Comparison of ENCODE assay signal across 21 cellular contexts in the genomic region with DNA sequence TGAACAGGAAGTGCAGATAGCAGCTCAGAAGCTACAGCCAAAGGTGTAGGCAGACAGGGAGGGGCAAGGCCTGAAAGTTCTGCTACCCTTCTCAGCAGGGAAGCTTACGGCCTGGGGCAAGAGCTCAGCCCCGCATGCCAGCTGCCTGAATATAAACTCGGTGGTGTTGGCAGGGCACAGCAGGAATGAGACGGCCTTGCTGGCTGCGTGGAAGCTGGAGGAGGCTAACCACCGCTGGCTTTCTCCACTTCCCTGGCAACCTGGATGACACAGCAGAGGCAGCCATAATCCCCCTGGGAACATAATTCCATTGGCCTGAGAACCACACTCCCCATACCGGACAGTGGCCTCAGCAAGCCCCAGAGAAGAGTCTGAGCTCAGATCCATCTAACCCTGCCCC.
DNase-seq lines count a peak whose midpoint lies in the region; ATAC-seq and TF ChIP-seq lines count a peak whose summit lies in the region.
"Had no signal": no experiment of that assay in that cellular context is flagged by ENCODE, and none has a peak within 500 bp of the region (broad histone marks: within the 10 kb centered on the region; RNA-seq: fewer than 3 reads in every experiment).

No MANE protein-coding gene starts in this region.

- DNase-seq in ELF-1 (ENCODE audit: low read depth, low spot score) (peak; percentile 80), PC-3 (peak; percentile 21), choroid plexus epithelial cell (ENCODE audit: low read depth) (peak; percentile 28), neural progenitor cell (ENCODE audit: low spot score) (no peak)
- DNase-seq in stimulated activated effector memory CD8-positive, alpha-beta T cell treated with anti-CD3 and anti-CD28 coated beads, Interleukin-12 subunit alpha, Interleukin-12 subunit beta, amount 100 ng/mL, for 72 hours (ENCODE audit: low spot score in 2 of 2) = no peak
- DNase-seq in activated CD4-positive, alpha-beta T cell treated with anti-CD3 and anti-CD28 coated beads, Interleukin-2, amount 50 U/mL, for 4 hours = no peak
- DNase-seq: activated CD8-positive, alpha-beta memory T cell treated with anti-CD3 and anti-CD28 coated beads, Interleukin-2, amount 50 U/mL, for 48 hours; dermis blood vessel endothelial cell; gastrocnemius medialis; GDM1; mucosa of descending colon; NCI-H1105 treated with DMSO at 0.1 percent for 48 hours; NCI-H524 treated with DMSO at 0.1 percent for 48 hours; retina; stimulated activated CD4-positive, alpha-beta T cell treated with anti-CD3 and anti-CD28 coated beads, Interleukin-4, amount 100 ng/mL, for 4 hours; stimulated activated naive CD4-positive, alpha-beta T cell had no signal

- no peaks in the 10 kb centered on the region for H3K9me3 ChIP-seq in PC-3 (ENCODE audit: low read length)
- no peaks in the 10 kb centered on the region for H3K9me3 ChIP-seq in neural progenitor cell (ENCODE audit: low read depth)
- H3K9me3 ChIP-seq: gastrocnemius medialis, HAP-1, mucosa of descending colon had no signal

- H3K27ac Mint-ChIP-seq in neural progenitor cell = no peak overlapping the region
- no peak overlapping the region for H3K27ac Mint-ChIP-seq in stimulated activated effector memory CD8-positive, alpha-beta T cell treated with anti-CD3 and anti-CD28 coated beads, Interleukin-12 subunit alpha, Interleukin-12 subunit beta, amount 100 ng/mL, for 72 hours
- H3K27ac Mint-ChIP-seq: activated naive CD4-positive, alpha-beta T cell treated with anti-CD3 and anti-CD28 coated beads, Interleukin-2, amount 50 U/mL, for 72 hours had no signal

- H3K4me1 ChIP-seq in PC-3 (ENCODE audit: insufficient read depth, low read length) (no peaks in the 10 kb centered on the region), neural progenitor cell (peaks cover 6% of the 10 kb centered on the region)
- H3K4me1 ChIP-seq: gastrocnemius medialis, HAP-1 had no signal

- H2AFZ ChIP-seq in PC-3 (ENCODE audit: low read length) = 0 out of 2 replicates have a peak overlapping the region, but pooled peaks have one; percentile 0
- peak overlapping the region; percentile 15 for H2AFZ ChIP-seq in neural progenitor cell (replicated peaks)

- H3K4me3 ChIP-seq in PC-3 (ENCODE audit: low read length) (no peak overlapping the region), choroid plexus epithelial cell (ENCODE audit: low read depth, low read length) (no peak overlapping the region), neural progenitor cell (no peak overlapping the region)
- H3K4me3 ChIP-seq: gastrocnemius medialis, HAP-1, mucosa of descending colon had no signal

- POLR2A ChIA-PET in PC-3 (lab: Charles Lee; ENCODE audit: unreplicated experiment) = no interaction called here

- no peak for ATAC-seq in PC-3
- no peak for ATAC-seq in HG03025 (IDR thresholded peaks at IDR 0.05; ENCODE audit: low FRiP score, unreplicated experiment)
- ATAC-seq in stimulated activated effector memory CD8-positive, alpha-beta T cell treated with anti-CD3 and anti-CD28 coated beads, Interleukin-12 subunit alpha, Interleukin-12 subunit beta, amount 100 ng/mL, for 72 hours = no peak
- no peak for ATAC-seq in HG03354 (IDR thresholded peaks at IDR 0.05; ENCODE audit: poor library complexity, severe bottlenecking, unreplicated experiment)
- ATAC-seq: activated naive CD4-positive, alpha-beta T cell treated with anti-CD3 and anti-CD28 coated beads, Interleukin-2, amount 50 U/mL, for 72 hours; gastrocnemius medialis; mucosa of descending colon had no signal

- H4K20me1 ChIP-seq in PC-3 (ENCODE audit: low read length) (no peaks in the 10 kb centered on the region), neural progenitor cell (ENCODE audit: low read depth) (no peaks in the 10 kb centered on the region)

- peaks cover 9% of the 10 kb centered on the region for H3K27me3 Mint-ChIP-seq in neural progenitor cell (ENCODE audit: insufficient read depth, low read depth)

- no peaks in the 10 kb centered on the region for H3K36me3 Mint-ChIP-seq in neural progenitor cell
- H3K36me3 Mint-ChIP-seq in stimulated activated effector memory CD8-positive, alpha-beta T cell treated with anti-CD3 and anti-CD28 coated beads, Interleukin-12 subunit alpha, Interleukin-12 subunit beta, amount 100 ng/mL, for 72 hours = no peaks in the 10 kb centered on the region

- no peak overlapping the region for H3K4me3 Mint-ChIP-seq in neural progenitor cell
- H3K4me3 Mint-ChIP-seq in stimulated activated effector memory CD8-positive, alpha-beta T cell treated with anti-CD3 and anti-CD28 coated beads, Interleukin-12 subunit alpha, Interleukin-12 subunit beta, amount 100 ng/mL, for 72 hours = no peak overlapping the region

- H3K9ac ChIP-seq in PC-3 (ENCODE audit: low read length) (no peak overlapping the region), neural progenitor cell (no peak overlapping the region)

- H3K4me2 ChIP-seq in PC-3 (ENCODE audit: low read length) (no peak overlapping the region), neural progenitor cell (no peak overlapping the region)

- H3K9me2 ChIP-seq in PC-3 (replicated peaks; ENCODE audit: low read length) = no peaks in the 10 kb centered on the region

- peaks cover 11% of the 10 kb centered on the region for H3K4me1 Mint-ChIP-seq in neural progenitor cell
- no peaks in the 10 kb centered on the region for H3K4me1 Mint-ChIP-seq in stimulated activated effector memory CD8-positive, alpha-beta T cell treated with anti-CD3 and anti-CD28 coated beads, Interleukin-12 subunit alpha, Interleukin-12 subunit beta, amount 100 ng/mL, for 72 hours

- intact Hi-C loops in PC-3 (cut with micrococcal nuclease) = loop anchor here (10.0 kb wide), 1 partner anchor 89 kb away; the partner anchor contains the start of gene FMO4

- no TSS peak for BruUV-seq in PC-3 (replicated peaks; lab: Mats Ljungman, UMichigan)

- no peaks in the 10 kb centered on the region for H3K36me3 ChIP-seq in PC-3 (ENCODE audit: low read depth, low read length)
- no peaks in the 10 kb centered on the region for H3K36me3 ChIP-seq in neural progenitor cell
- H3K36me3 ChIP-seq: gastrocnemius medialis, HAP-1 had no signal

- H3F3A ChIP-seq in PC-3 (ENCODE audit: low read length, unreplicated experiment) = no peaks in the 10 kb centered on the region
- peaks cover 10% of the 10 kb centered on the region for H3F3A ChIP-seq in neural progenitor cell (ENCODE audit: low read depth)

- CTCF ChIA-PET in PC-3 (lab: Charles Lee) = interaction anchor here (0.6 kb wide), 1 partner anchor 470 kb away, joined by 4 read pairs; no protein-coding TSS in a partner anchor

- TF ChIP-seq CTCF in PC-3 (conservative IDR thresholded peaks at IDR 0.05; ENCODE audit: low read depth, low read length) (no peak), choroid plexus epithelial cell (conservative IDR thresholded peaks at IDR 0.05; ENCODE audit: low read depth, low read length) (no peak), neural progenitor cell (IDR thresholded peaks at IDR 0.05) (no peak)

- peaks cover 2% of the 10 kb centered on the region; the same call in 1 of the 2 replicates for H3K27me3 ChIP-seq in PC-3 (ENCODE audit: low read length)
- no peaks in the 10 kb centered on the region for H3K27me3 ChIP-seq in neural progenitor cell
- H3K27me3 ChIP-seq: gastrocnemius medialis had no signal

- H3K79me2 ChIP-seq in PC-3 (ENCODE audit: low read length) (no peaks in the 10 kb centered on the region), neural progenitor cell (ENCODE audit: low read depth) (no peaks in the 10 kb centered on the region)

- H3K27ac ChIP-seq in PC-3 (ENCODE audit: low read length) (no peak overlapping the region), neural progenitor cell (no peak overlapping the region)
- H3K27ac ChIP-seq: gastrocnemius medialis, VCaP had no signal

- H3K9me3 Mint-ChIP-seq in neural progenitor cell = peaks cover 23% of the 10 kb centered on the region
- peaks cover 7% of the 10 kb centered on the region for H3K9me3 Mint-ChIP-seq in stimulated activated effector memory CD8-positive, alpha-beta T cell treated with anti-CD3 and anti-CD28 coated beads, Interleukin-12 subunit alpha, Interleukin-12 subunit beta, amount 100 ng/mL, for 72 hours

Comparison
In these comparisons a context has a peak if more than half of its experiments do, and no peak if none do; other contexts are left out.
1. DNase-seq: peak in ELF-1 (single experiment), PC-3 (single experiment) and choroid plexus epithelial cell (single experiment); none in neural progenitor cell (single experiment), stimulated activated effector memory CD8-positive, alpha-beta T cell treated with anti-CD3 and anti-CD28 coated beads, Interleukin-12 subunit alpha, Interleukin-12 subunit beta, amount 100 ng/mL, for 72 hours (0 of 2) and activated CD4-positive, alpha-beta T cell treated with anti-CD3 and anti-CD28 coated beads, Interleukin-2, amount 50 U/mL, for 4 hours (0 of 2).